1 cellular context compared by ENCODE assay signal in the genomic region with DNA sequence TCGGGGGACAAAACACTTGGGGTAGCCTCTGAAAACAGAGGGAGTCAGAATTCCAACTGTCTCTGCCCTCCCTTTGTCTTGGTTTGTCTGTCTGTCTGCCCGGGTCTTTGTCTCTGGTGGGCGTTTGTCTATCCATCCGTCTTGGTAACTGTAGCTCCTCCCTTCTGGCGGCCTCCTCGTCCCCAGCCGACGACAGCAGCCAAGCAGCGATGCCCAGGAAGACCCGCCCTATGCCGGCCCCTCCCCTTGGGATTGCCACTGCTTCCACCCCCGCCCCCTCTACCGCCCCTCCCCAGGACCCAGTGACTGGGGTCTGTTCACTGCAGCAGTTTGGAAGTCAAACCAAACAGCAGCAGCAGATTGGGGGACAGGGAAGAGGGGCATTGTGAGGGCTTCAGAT.
TF ChIP-seq lines count a peak whose summit lies in the region.

No MANE protein-coding gene starts in this region.

TF ChIP-seq in SK-N-SH, 30 proteins besides CTCF, POLR2A, EP300 and RAD21 (continued from another document):
- TF ChIP-seq NRF1 (IDR thresholded peaks at IDR 0.05; ENCODE audit: low read depth, low read length), result no peak
- no peak for TF ChIP-seq JUND (IDR thresholded peaks at IDR 0.05)
- TF ChIP-seq GATA2 (CRISPR knock-in tag; IDR thresholded peaks at IDR 0.05), result no peak
- TF ChIP-seq, protein P1, sequence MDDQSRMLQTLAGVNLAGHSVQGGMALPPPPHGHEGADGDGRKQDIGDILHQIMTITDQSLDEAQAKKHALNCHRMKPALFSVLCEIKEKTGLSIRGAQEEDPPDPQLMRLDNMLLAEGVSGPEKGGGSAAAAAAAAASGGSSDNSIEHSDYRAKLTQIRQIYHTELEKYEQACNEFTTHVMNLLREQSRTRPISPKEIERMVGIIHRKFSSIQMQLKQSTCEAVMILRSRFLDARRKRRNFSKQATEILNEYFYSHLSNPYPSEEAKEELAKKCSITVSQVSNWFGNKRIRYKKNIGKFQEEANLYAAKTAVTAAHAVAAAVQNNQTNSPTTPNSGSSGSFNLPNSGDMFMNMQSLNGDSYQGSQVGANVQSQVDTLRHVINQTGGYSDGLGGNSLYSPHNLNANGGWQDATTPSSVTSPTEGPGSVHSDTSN (IDR thresholded peaks at IDR 0.05), result no peak
- TF ChIP-seq, protein P2, sequence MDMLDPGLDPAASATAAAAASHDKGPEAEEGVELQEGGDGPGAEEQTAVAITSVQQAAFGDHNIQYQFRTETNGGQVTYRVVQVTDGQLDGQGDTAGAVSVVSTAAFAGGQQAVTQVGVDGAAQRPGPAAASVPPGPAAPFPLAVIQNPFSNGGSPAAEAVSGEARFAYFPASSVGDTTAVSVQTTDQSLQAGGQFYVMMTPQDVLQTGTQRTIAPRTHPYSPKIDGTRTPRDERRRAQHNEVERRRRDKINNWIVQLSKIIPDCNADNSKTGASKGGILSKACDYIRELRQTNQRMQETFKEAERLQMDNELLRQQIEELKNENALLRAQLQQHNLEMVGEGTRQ (IDR thresholded peaks at IDR 0.05; ENCODE audit: borderline replicate concordance, low read depth, low read length), result no peak
- no peak for TF ChIP-seq EZH2phosphoT487 (IDR thresholded peaks at IDR 0.05; ENCODE audit: borderline replicate concordance, low read depth)
- TF ChIP-seq TEAD4 (IDR thresholded peaks at IDR 0.05; ENCODE audit: borderline replicate concordance, insufficient read depth), result no peak
